ENCODE assay signal across 19 cellular contexts in genomic region chr3:183517656-183518055, GRCh38. TPM values are rescaled to one million over a fixed set of nuclear protein-coding genes. Genes with fewer than 3 reads are reported as not detected.
A peak's percentile ranks its signal among the peaks of the same experiment; 100 is the strongest.
DNase-seq lines count a peak whose midpoint lies in the region; ATAC-seq, FAIRE-seq and TF ChIP-seq lines count a peak whose summit lies in the region.
"Had no signal": no experiment of that assay in that cellular context is flagged by ENCODE, and none has a peak within 500 bp of the region (broad histone marks: within the 10 kb centered on the region; RNA-seq: fewer than 3 reads in every experiment).

No MANE protein-coding gene starts in this region.

- H3F3A ChIP-seq in SU-DHL-6 (ENCODE audit: insufficient read depth) (peaks cover 53% of the 10 kb centered on the region), PC-9 (ENCODE audit: insufficient read depth, low read depth) (no peaks in the 10 kb centered on the region)

- peak; percentile 6 to 14 for ATAC-seq in activated T-cell treated with anti-CD3 and anti-CD28 coated beads, Interleukin-2, amount 50 U/mL, for 72 hours (replicated peaks in 1 of 2)
- ATAC-seq in activated T-cell treated with anti-CD3 and anti-CD28 coated beads, Interleukin-2, amount 50 U/mL, for 4 hours = no peak
- ATAC-seq in stimulated activated effector memory CD8-positive, alpha-beta T cell treated with anti-CD3 and anti-CD28 coated beads, Interleukin-12 subunit alpha, Interleukin-12 subunit beta, amount 100 ng/mL, for 72 hours = no peak
- ATAC-seq in gastroesophageal sphincter (no peak), GM21515 (IDR thresholded peaks at IDR 0.05; ENCODE audit: unreplicated experiment) (no peak)
- ATAC-seq: body of pancreas, HCT116 had no signal

- intact Hi-C loops in PC-9 (cut with micrococcal nuclease; ENCODE audit: unreplicated experiment) = no loop called here

- no peaks in the 10 kb centered on the region; the same call in 1 of the 2 replicates for H3K79me1 ChIP-seq in H1 (ENCODE audit: low read depth, low read length)

- H3K79me2 ChIP-seq in SU-DHL-6 (ENCODE audit: insufficient read depth, low read length) = peaks cover 67% of the 10 kb centered on the region
- no peaks in the 10 kb centered on the region for H3K79me2 ChIP-seq in H1 (ENCODE audit: control insufficient read depth in 1 of 2, insufficient read depth in 2 of 2, low read length in 2 of 2)
- no peaks in the 10 kb centered on the region for H3K79me2 ChIP-seq in PC-9 (ENCODE audit: low read depth)

- H2BK15ac ChIP-seq in H1 (ENCODE audit: low read length) = 0 out of 2 replicates have a peak overlapping the region, but pooled peaks have one; percentile 32

- no peak for TF ChIP-seq POLR2A in H1 (IDR thresholded peaks at IDR 0.05; ENCODE audit: control extremely low read depth in 1 of 2, low read depth in 2 of 2, low read length in 2 of 2)
- TF ChIP-seq POLR2A in gastroesophageal sphincter (IDR thresholded peaks at IDR 0.05) = no peak

- POLR2A ChIA-PET in H1 (lab: Charles Lee; ENCODE audit: partially characterized antibody) (interaction anchor here (0.7 kb wide), 1 partner anchor 165 kb away, joined by 3 read pairs; no protein-coding TSS in a partner anchor), PC-9 (lab: Charles Lee; ENCODE audit: unreplicated experiment) (no interaction called here)

- H3K27ac Mint-ChIP-seq in activated T-cell treated with anti-CD3 and anti-CD28 coated beads, Interleukin-2, amount 50 U/mL, for 72 hours = no peak overlapping the region
- peak overlapping the region; percentile 43 for H3K27ac Mint-ChIP-seq in stimulated activated effector memory CD8-positive, alpha-beta T cell treated with anti-CD3 and anti-CD28 coated beads, Interleukin-12 subunit alpha, Interleukin-12 subunit beta, amount 100 ng/mL, for 72 hours

- H3K14ac ChIP-seq in H1 (ENCODE audit: insufficient read length) = no peak overlapping the region

- H2AK5ac ChIP-seq in H1 (ENCODE audit: low read depth, low read length) = 0 out of 2 replicates have a peak overlapping the region, but pooled peaks have one; percentile 59

- H4K91ac ChIP-seq in H1 (replicated peaks; ENCODE audit: insufficient read length, low read length) = no peak overlapping the region

- H3K27me3 Mint-ChIP-seq in activated T-cell treated with anti-CD3 and anti-CD28 coated beads, Interleukin-2, amount 50 U/mL, for 72 hours (ENCODE audit: low read depth) = no peaks in the 10 kb centered on the region
- no peaks in the 10 kb centered on the region for H3K27me3 Mint-ChIP-seq in activated T-cell treated with anti-CD3 and anti-CD28 coated beads, Interleukin-2, amount 50 U/mL, for 4 hours (ENCODE audit: low read depth)

- H3K23ac ChIP-seq in H1 (ENCODE audit: insufficient read length) = no peak overlapping the region

- peaks cover 17 to 32% of the 10 kb centered on the region in 2 donors for H3K36me3 Mint-ChIP-seq in activated T-cell treated with anti-CD3 and anti-CD28 coated beads, Interleukin-2, amount 50 U/mL, for 72 hours (ENCODE audit: insufficient read depth in 2 of 2)
- H3K36me3 Mint-ChIP-seq in activated T-cell treated with anti-CD3 and anti-CD28 coated beads, Interleukin-2, amount 50 U/mL, for 4 hours (ENCODE audit: insufficient read depth) = peaks cover 30% of the 10 kb centered on the region
- H3K36me3 Mint-ChIP-seq in stimulated activated effector memory CD8-positive, alpha-beta T cell treated with anti-CD3 and anti-CD28 coated beads, Interleukin-12 subunit alpha, Interleukin-12 subunit beta, amount 100 ng/mL, for 72 hours = peaks cover 47% of the 10 kb centered on the region

- H3K18ac ChIP-seq in H1 (ENCODE audit: extremely low read depth, low read length) = no peak overlapping the region

- 90% methylated on average over 4 of the region's 4 CpGs; no CpG with 5 or more reads in 1 of the 2 experiments for WGBS in H1 (ENCODE audit: extremely low coverage in 1 of 2, insufficient coverage in 1 of 2, insufficient read length in 1 of 2, insufficient replicate concordance in 2 of 2, low coverage in 1 of 2, low lambda C conversion rate in 2 of 2, missing lambda C conversion rate in 1 of 2), 2 experiments
- WGBS in gastroesophageal sphincter (ENCODE audit: low coverage in 1 of 2), 2 donors = 81% methylated on average over 4 of the region's 4 CpGs; no CpG with 5 or more reads in 1 of the 2 donors

- H3K4ac ChIP-seq in H1 (replicated peaks; ENCODE audit: insufficient read length, low read depth, low read length) = no peak overlapping the region

- no TSS peak for BruUV-seq in PC-9 (replicated peaks; lab: Mats Ljungman, UMichigan)

- no peak for TF ChIP-seq RAD21 in H1 (IDR thresholded peaks at IDR 0.05 in 1 of 2, conservative IDR thresholded peaks at IDR 0.05 in 1 of 2; ENCODE audit: low read depth in 2 of 2, low read length in 2 of 2)

- H3K4me3 ChIP-seq in SU-DHL-6 (ENCODE audit: insufficient read depth, low read length, poor library complexity, severe bottlenecking) = peak overlapping the region; percentile 5
- H3K4me3 ChIP-seq in H1 (ENCODE audit: extremely low read depth in 1 of 4, insufficient read depth in 2 of 4, low read depth in 3 of 4, low read length in 4 of 4) = no peak overlapping the region
- H3K4me3 ChIP-seq in gastroesophageal sphincter = no peak overlapping the region
- no peak overlapping the region for H3K4me3 ChIP-seq in PC-9
- H3K4me3 ChIP-seq: body of pancreas, esophagus muscularis mucosa had no signal

- peak overlapping the region; percentile 99 for H3K27ac ChIP-seq in SU-DHL-6 (ENCODE audit: low read depth, low read length)
- no peak overlapping the region for H3K27ac ChIP-seq in H1 (ENCODE audit: low read depth, low read length)
- H3K27ac ChIP-seq in gastroesophageal sphincter = no peak overlapping the region
- H3K27ac ChIP-seq in PC-9 = no peak overlapping the region
- H3K27ac ChIP-seq: body of pancreas, esophagus muscularis mucosa had no signal

- TF ChIP-seq EP300 in H1 (IDR thresholded peaks at IDR 0.05; ENCODE audit: borderline replicate concordance in 1 of 2, low read depth in 2 of 2, low read length in 2 of 2) (no peak), gastroesophageal sphincter (IDR thresholded peaks at IDR 0.05) (no peak)

- peaks cover 5 to 11% (median 8%) of the 10 kb centered on the region in 4 experiments; a peak in 4 of 7 replicates for H3K4me1 ChIP-seq in H1 (replicated peaks in 1 of 4; ENCODE audit: control insufficient read depth in 3 of 4, insufficient read depth in 4 of 4, low read length in 3 of 4)
- H3K4me1 ChIP-seq in gastroesophageal sphincter = no peaks in the 10 kb centered on the region
- H3K4me1 ChIP-seq in PC-9 (replicated peaks; ENCODE audit: insufficient read depth) = no peaks in the 10 kb centered on the region
- H3K4me1 ChIP-seq: body of pancreas, esophagus muscularis mucosa had no signal

- H4K8ac ChIP-seq in H1 (ENCODE audit: extremely low read depth, insufficient read depth, low read length) = peak overlapping the region; percentile 12; the same call in 1 of the 2 replicates

- no peak for TF ChIP-seq CTCF in SU-DHL-6 (IDR thresholded peaks at IDR 0.05; ENCODE audit: insufficient read depth, low read length, poor library complexity, severe bottlenecking)
- no peak for TF ChIP-seq CTCF in H1 (IDR thresholded peaks at IDR 0.05; ENCODE audit: control extremely low read depth in 1 of 3, insufficient read depth in 1 of 3, low read depth in 1 of 3, low read length in 3 of 3)
- TF ChIP-seq CTCF in gastroesophageal sphincter (IDR thresholded peaks at IDR 0.05) = no peak
- TF ChIP-seq CTCF in PC-9 (conservative IDR thresholded peaks at IDR 0.05) = no peak

- peak overlapping the region; percentile 96 for H3K4me2 ChIP-seq in SU-DHL-6 (ENCODE audit: low read depth, low read length, poor library complexity, severe bottlenecking)
- no peak overlapping the region for H3K4me2 ChIP-seq in H1 (ENCODE audit: insufficient read depth in 1 of 2, low read depth in 2 of 2, low read length in 2 of 2)
- H3K4me2 ChIP-seq in PC-9 = no peak overlapping the region

- CTCF ChIA-PET in H1 (lab: Charles Lee; ENCODE audit: partially characterized antibody) (interaction anchor here (1.1 to 1.6 kb wide), 7 partner anchors 15 to 387 kb away, joined by 3 to 5 read pairs (median 3); no protein-coding TSS in a partner anchor), PC-9 (lab: Charles Lee) (no interaction called here)

- peak overlapping the region; percentile 65 for H3K9ac ChIP-seq in SU-DHL-6 (ENCODE audit: low read length)
- H3K9ac ChIP-seq in H1 (replicated peaks in 1 of 4; ENCODE audit: extremely low read depth in 1 of 4, low read depth in 3 of 4, low read length in 3 of 4) = no peak overlapping the region

- no peaks in the 10 kb centered on the region for H3K23me2 ChIP-seq in H1 (ENCODE audit: low read depth, low read length)

- H2BK120ac ChIP-seq in H1 (replicated peaks; ENCODE audit: low read depth, low read length) = no peak overlapping the region

- 0 out of 2 replicates have a peak overlapping the region, but pooled peaks have one; percentile 1 for H2BK12ac ChIP-seq in H1 (ENCODE audit: low read depth, low read length)

- H3K27me3 ChIP-seq in SU-DHL-6 (ENCODE audit: low read length) (no peaks in the 10 kb centered on the region), H1 (replicated peaks in 1 of 4; ENCODE audit: control insufficient read depth in 3 of 4, extremely low read depth in 1 of 4, insufficient read depth in 3 of 4, low read length in 3 of 4) (no peaks in the 10 kb centered on the region), gastroesophageal sphincter (no peaks in the 10 kb centered on the region), PC-9 (ENCODE audit: insufficient read depth, low read depth) (peaks cover 22% of the 10 kb centered on the region)
- H3K27me3 ChIP-seq: body of pancreas, esophagus muscularis mucosa had no signal

- H3K4me3 Mint-ChIP-seq in activated T-cell treated with anti-CD3 and anti-CD28 coated beads, Interleukin-2, amount 50 U/mL, for 72 hours = peak overlapping the region; percentile 37 to 47
- no peak overlapping the region for H3K4me3 Mint-ChIP-seq in activated T-cell treated with anti-CD3 and anti-CD28 coated beads, Interleukin-2, amount 50 U/mL, for 4 hours
- H3K4me3 Mint-ChIP-seq in stimulated activated effector memory CD8-positive, alpha-beta T cell treated with anti-CD3 and anti-CD28 coated beads, Interleukin-12 subunit alpha, Interleukin-12 subunit beta, amount 100 ng/mL, for 72 hours = no peak overlapping the region

- FAIRE-seq in H1 (lab: Jason Lieb, UNC) = no peak
- FAIRE-seq: keratinocyte had no signal

- H3K36me3 ChIP-seq in SU-DHL-6 (ENCODE audit: low read length) (no peaks in the 10 kb centered on the region), H1 (ENCODE audit: control insufficient read depth in 2 of 4, insufficient read depth in 4 of 4, low read length in 3 of 4) (no peaks in the 10 kb centered on the region), gastroesophageal sphincter (no peaks in the 10 kb centered on the region), PC-9 (ENCODE audit: low read depth) (no peaks in the 10 kb centered on the region)
- H3K36me3 ChIP-seq: esophagus muscularis mucosa had no signal

- no peak overlapping the region for H2BK5ac ChIP-seq in H1 (ENCODE audit: low read depth, low read length)

- H3K9me3 ChIP-seq in SU-DHL-6 (ENCODE audit: insufficient read depth, low read length) = no peaks in the 10 kb centered on the region
- H3K9me3 ChIP-seq in H1 (ENCODE audit: insufficient read depth in 2 of 2, low read depth in 1 of 2, low read length in 1 of 2) = no peaks in the 10 kb centered on the region
- no peaks in the 10 kb centered on the region for H3K9me3 ChIP-seq in gastroesophageal sphincter
- no peaks in the 10 kb centered on the region for H3K9me3 ChIP-seq in PC-9 (ENCODE audit: insufficient read depth, low read depth)
- H3K9me3 ChIP-seq: body of pancreas, esophagus muscularis mucosa had no signal

- H2AFZ ChIP-seq in SU-DHL-6 (ENCODE audit: low read depth, low read length, severe bottlenecking) = no peak overlapping the region
- H2AFZ ChIP-seq in H1 (ENCODE audit: low read length) = peak overlapping the region; percentile 88
- H2AFZ ChIP-seq in PC-9 = no peak overlapping the region

- H2BK20ac ChIP-seq in H1 (ENCODE audit: low read length) = no peak overlapping the region

- no peaks in the 10 kb centered on the region for H3K9me3 Mint-ChIP-seq in activated T-cell treated with anti-CD3 and anti-CD28 coated beads, Interleukin-2, amount 50 U/mL, for 72 hours
- H3K9me3 Mint-ChIP-seq in activated T-cell treated with anti-CD3 and anti-CD28 coated beads, Interleukin-2, amount 50 U/mL, for 4 hours = no peaks in the 10 kb centered on the region
- H3K9me3 Mint-ChIP-seq in stimulated activated effector memory CD8-positive, alpha-beta T cell treated with anti-CD3 and anti-CD28 coated beads, Interleukin-12 subunit alpha, Interleukin-12 subunit beta, amount 100 ng/mL, for 72 hours = no peaks in the 10 kb centered on the region

- H4K5ac ChIP-seq in H1 (ENCODE audit: insufficient read length, low read depth, low read length) = no peak overlapping the region

- DNase-seq in activated T-cell treated with anti-CD3 and anti-CD28 coated beads, Interleukin-2, amount 50 U/mL, for 72 hours = no peak
- DNase-seq in activated T-cell treated with anti-CD3 and anti-CD28 coated beads, Interleukin-2, amount 50 U/mL, for 4 hours = no peak
- DNase-seq in H1 (ENCODE audit: low read depth in 1 of 2, low spot score in 2 of 2) (no peak), PC-9 (no peak)
- DNase-seq in stimulated activated effector memory CD8-positive, alpha-beta T cell treated with anti-CD3 and anti-CD28 coated beads, Interleukin-12 subunit alpha, Interleukin-12 subunit beta, amount 100 ng/mL, for 72 hours (ENCODE audit: low spot score in 2 of 2) = no peak
- DNase-seq: activated CD4-positive, alpha-beta T cell treated with anti-CD3 and anti-CD28 coated beads for 4 hours; activated effector memory CD4-positive, alpha-beta T cell treated with Interleukin-2 at 50 U/mL for 16 hours; body of pancreas; NCI-H2107; RPMI8226; stimulated activated CD4-positive, alpha-beta T cell treated with anti-CD3 and anti-CD28 coated beads, Interleukin-4, amount 100 ng/mL, for 4 hours had no signal

- H3K9me2 ChIP-seq in SU-DHL-6 (replicated peaks; ENCODE audit: insufficient read depth, low read length) (no peaks in the 10 kb centered on the region), PC-9 (ENCODE audit: insufficient read depth) (0 out of 2 replicates have a peak, but pooled peaks cover 3% of the 10 kb centered on the region)

- no peak overlapping the region for H3K56ac ChIP-seq in H1 (replicated peaks; ENCODE audit: insufficient read length, low read depth, low read length)

- H4K20me1 ChIP-seq in SU-DHL-6 (ENCODE audit: low read depth, low read length) = no peaks in the 10 kb centered on the region
- no peaks in the 10 kb centered on the region for H4K20me1 ChIP-seq in H1 (replicated peaks in 1 of 2; ENCODE audit: control insufficient read depth in 1 of 2, insufficient read depth in 2 of 2, low read length in 2 of 2)
- H4K20me1 ChIP-seq in PC-9 (ENCODE audit: insufficient read depth) = no peaks in the 10 kb centered on the region

- peaks cover 74% of the 10 kb centered on the region for H3K4me1 Mint-ChIP-seq in activated T-cell treated with anti-CD3 and anti-CD28 coated beads, Interleukin-2, amount 50 U/mL, for 72 hours (ENCODE audit: low read depth)
- H3K4me1 Mint-ChIP-seq in activated T-cell treated with anti-CD3 and anti-CD28 coated beads, Interleukin-2, amount 50 U/mL, for 4 hours (ENCODE audit: low read depth) = peaks cover 68% of the 10 kb centered on the region
- peaks cover 73% of the 10 kb centered on the region for H3K4me1 Mint-ChIP-seq in stimulated activated effector memory CD8-positive, alpha-beta T cell treated with anti-CD3 and anti-CD28 coated beads, Interleukin-12 subunit alpha, Interleukin-12 subunit beta, amount 100 ng/mL, for 72 hours

RNA-seq across cellular contexts. Expression of gene KLHL6, which starts 37.9 kb away (rescaled TPM):
- 10 to 100 TPM; 83.5 to 88.8 TPM for total RNA-seq in activated T-cell treated with anti-CD3 and anti-CD28 coated beads, Interleukin-2, amount 50 U/mL, for 72 hours
- total RNA-seq in activated T-cell treated with anti-CD3 and anti-CD28 coated beads, Interleukin-2, amount 50 U/mL, for 4 hours = 10 to 100 TPM; 27.9 to 35.5 (median 29.9) TPM
- total RNA-seq in H1 (2021; fragmentation: NEBNext Ultra II Directional; extraction: Animal tissue kit (Norgen Biotek cat#: 25700)) = not detected in 2 replicates
- 0.05 and 0.08 TPM in 2 replicates for polyA plus RNA-seq in H1 (2011; rRNA removed)
- 0.09 TPM for polyA plus RNA-seq in H1 (2011; cell fraction: cytosol; rRNA removed)
- 0.09 TPM for polyA plus RNA-seq in H1 (2011; cell fraction: nucleus; rRNA removed)
- polyA plus RNA-seq in H1 (2012, experiment 1 of 2) = 0.05 to 0.08 TPM (median 0.05 TPM) in 4 replicates
- polyA plus RNA-seq in H1 (2012, experiment 2 of 2) = 0.05 TPM
- 0.02 TPM for polyA plus RNA-seq in H1 (2013, experiment 1 of 2)
- 0.04 TPM for polyA plus RNA-seq in H1 (2013, experiment 2 of 2)
- 0.07 and 0.28 TPM in 2 replicates for polyA minus RNA-seq in H1 (2011; rRNA and poly(A)+ RNA removed)
- not detected for polyA minus RNA-seq in H1 (2011; cell fraction: cytosol; rRNA and poly(A)+ RNA removed)
- 0.40 TPM for polyA minus RNA-seq in H1 (2011; cell fraction: nucleus; rRNA and poly(A)+ RNA removed)
- total RNA-seq in gastroesophageal sphincter = 1 to 10 TPM in 2 of 4 donors, under 1 TPM in 2; 0.62 to 1.9 (median 1.0) TPM
- 0.04 TPM in 1 of 2 replicates, not detected in the other for total RNA-seq in PC-9 (2021)
- total RNA-seq: osteocyte had no signal
- polyA plus RNA-seq: AG04450 had no signal

Comparison
In these comparisons a context has a peak if more than half of its experiments do, and no peak if none do; other contexts are left out.
1. ATAC-seq: peak in activated T-cell treated with anti-CD3 and anti-CD28 coated beads, Interleukin-2, amount 50 U/mL, for 72 hours (2 of 2); none in activated T-cell treated with anti-CD3 and anti-CD28 coated beads, Interleukin-2, amount 50 U/mL, for 4 hours (0 of 2), stimulated activated effector memory CD8-positive, alpha-beta T cell treated with anti-CD3 and anti-CD28 coated beads, Interleukin-12 subunit alpha, Interleukin-12 subunit beta, amount 100 ng/mL, for 72 hours (single experiment), gastroesophageal sphincter (single experiment) and GM21515 (single experiment).
2. H3K4me3 Mint-ChIP-seq: peak in activated T-cell treated with anti-CD3 and anti-CD28 coated beads, Interleukin-2, amount 50 U/mL, for 72 hours (2 of 2); none in activated T-cell treated with anti-CD3 and anti-CD28 coated beads, Interleukin-2, amount 50 U/mL, for 4 hours (single experiment) and stimulated activated effector memory CD8-positive, alpha-beta T cell treated with anti-CD3 and anti-CD28 coated beads, Interleukin-12 subunit alpha, Interleukin-12 subunit beta, amount 100 ng/mL, for 72 hours (single experiment).
3. RNA of gene KLHL6, which starts 37.9 kb away (total RNA-seq): 83.5 to 88.8 TPM in activated T-cell treated with anti-CD3 and anti-CD28 coated beads, Interleukin-2, amount 50 U/mL, for 72 hours and 27.9 to 35.5 TPM in activated T-cell treated with anti-CD3 and anti-CD28 coated beads, Interleukin-2, amount 50 U/mL, for 4 hours; 0.62 to 1.9 TPM in gastroesophageal sphincter, 0.04 TPM in PC-9 and not detected in H1; every median in the first group is over 10 times any median in the second.